ENCODE assay signal across 1 cellular context in genomic region chr1:43979528-43980254, GRCh38.
TF ChIP-seq lines count a peak whose summit lies in the region.

No MANE protein-coding gene starts in this region.

TF ChIP-seq in SK-N-SH treated with all-trans-retinoic acid at 6 μM for 48 hours, 23 proteins besides CTCF, POLR2A, EP300 and RAD21 (continued from another document):
- TF ChIP-seq, protein P1, sequence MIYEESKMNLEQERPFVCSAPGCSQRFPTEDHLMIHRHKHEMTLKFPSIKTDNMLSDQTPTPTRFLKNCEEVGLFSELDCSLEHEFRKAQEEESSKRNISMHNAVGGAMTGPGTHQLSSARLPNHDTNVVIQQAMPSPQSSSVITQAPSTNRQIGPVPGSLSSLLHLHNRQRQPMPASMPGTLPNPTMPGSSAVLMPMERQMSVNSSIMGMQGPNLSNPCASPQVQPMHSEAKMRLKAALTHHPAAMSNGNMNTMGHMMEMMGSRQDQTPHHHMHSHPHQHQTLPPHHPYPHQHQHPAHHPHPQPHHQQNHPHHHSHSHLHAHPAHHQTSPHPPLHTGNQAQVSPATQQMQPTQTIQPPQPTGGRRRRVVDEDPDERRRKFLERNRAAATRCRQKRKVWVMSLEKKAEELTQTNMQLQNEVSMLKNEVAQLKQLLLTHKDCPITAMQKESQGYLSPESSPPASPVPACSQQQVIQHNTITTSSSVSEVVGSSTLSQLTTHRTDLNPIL (CRISPR knock-in tag; IDR thresholded peaks at IDR 0.05; ENCODE audit: low read depth) = no peak
- no peak for TF ChIP-seq TOX (CRISPR knock-in tag; IDR thresholded peaks at IDR 0.05; ENCODE audit: borderline replicate concordance)
